ENCODE assay signal across 8 cellular contexts in the genomic region with DNA sequence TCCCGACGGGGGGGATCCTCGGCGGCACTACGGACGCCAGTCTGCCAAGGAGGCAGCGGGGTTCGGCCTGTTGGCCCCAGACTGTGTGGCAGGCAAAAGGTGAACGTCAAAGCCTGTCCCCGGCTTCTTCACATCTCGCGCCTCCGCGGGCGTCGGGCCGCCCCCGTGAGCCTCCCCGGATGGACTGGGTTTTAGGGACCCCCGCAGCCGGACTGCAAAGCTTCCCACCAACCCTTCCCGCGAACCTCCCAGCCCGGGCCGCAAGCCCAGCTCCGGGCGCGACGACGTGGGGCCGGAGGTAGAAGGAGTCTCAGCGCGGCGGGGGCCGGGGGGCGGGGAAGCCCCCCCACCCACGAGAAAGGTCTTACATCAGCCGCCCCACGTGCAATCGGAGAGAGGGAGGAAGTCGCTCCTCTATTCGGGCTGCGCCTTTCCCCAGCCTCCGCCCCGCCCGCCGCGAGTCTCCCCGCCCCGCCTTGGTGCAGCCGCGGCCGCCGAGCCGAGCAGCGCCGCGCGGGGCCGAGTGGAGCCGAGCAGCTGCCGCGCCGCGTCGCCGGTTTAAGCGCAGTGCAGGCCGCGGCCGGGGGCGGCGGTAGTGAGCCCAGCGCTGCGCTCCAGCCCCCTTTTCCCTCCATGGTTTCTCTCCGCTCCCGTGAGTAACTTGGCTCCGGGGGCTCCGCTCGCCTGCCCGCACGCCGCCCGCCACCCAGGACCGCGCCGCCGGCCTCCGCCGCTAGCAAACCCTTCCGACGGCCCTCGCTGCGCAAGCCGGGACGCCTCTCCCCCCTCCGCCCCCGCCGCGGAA. TPM values are rescaled to one million over a fixed set of nuclear protein-coding genes. Genes with fewer than 3 reads are reported as not detected.
DNase-seq lines count a peak whose midpoint lies in the region; ATAC-seq and TF ChIP-seq lines count a peak whose summit lies in the region.

Gene ANP32B, plus strand, starts transcription at position 623 of the 805 bp plus-strand sequence. CDS start 215 bp downstream, outside the sequence.

- H3K4me3 ChIP-seq in right atrium auricular region (peak within 1 kb of the TSS; percentile 93 to 94), uterus (peak within 1 kb of the TSS; percentile 54 to 64)

- H3K27me3 ChIP-seq in right atrium auricular region (no peaks in the 10 kb centered on the region), uterus (no peaks in the 10 kb centered on the region)

- H3K4me1 ChIP-seq in right atrium auricular region: peaks cover 0 to 46% of the 10 kb centered on the region in 2 donors
- no peaks in the 10 kb centered on the region for H3K4me1 ChIP-seq in uterus

- DNase-seq in NCI-H146 treated with DMSO at 0.1 percent for 48 hours (lab: John Stamatoyannopoulos, UW; ENCODE audit: unreplicated experiment) (peak; percentile 54), T-helper 2 cell (peak; percentile 89 to 96 (median 91)), right atrium auricular region (ENCODE audit: low spot score) (peak; percentile 87), putamen (ENCODE audit: low spot score) (peak; percentile 93), uterus (peak; percentile 91 to 94)

- TF ChIP-seq POLR2A in GM15510 (IDR thresholded peaks at IDR 0.05; ENCODE audit: borderline replicate concordance, extremely low read depth, insufficient read length) (peak; percentile 56), uterus (IDR thresholded peaks at IDR 0.05) (peak; percentile 50 to 65)

- ATAC-seq in HG02840 (IDR thresholded peaks at IDR 0.05; ENCODE audit: low FRiP score, unreplicated experiment): peak; percentile 62

- H3K36me3 ChIP-seq in right atrium auricular region (no peaks in the 10 kb centered on the region), uterus (no peaks in the 10 kb centered on the region)

- H3K27ac ChIP-seq in angular gyrus (ENCODE audit: low read depth, low read length) (peak within 1 kb of the TSS; percentile 95), right atrium auricular region (peak within 1 kb of the TSS; percentile 98 to 99), uterus (peak within 1 kb of the TSS; percentile 96 to 98)

- intact Hi-C loops in uterus (cut with DNase I; ENCODE audit: low total_unique reads): loop anchor here (5.0 kb wide), 1 partner anchor 74 kb away; the partner anchor contains the start of gene NANS

- TF ChIP-seq CTCF in right atrium auricular region (IDR thresholded peaks at IDR 0.05) (peak; percentile 92 to 98), uterus (IDR thresholded peaks at IDR 0.05) (peak; percentile 46 to 97 (median 94))

- H3K9me3 ChIP-seq in right atrium auricular region (no peaks in the 10 kb centered on the region), uterus (no peaks in the 10 kb centered on the region)

RNA-seq across cellular contexts. Expression of gene ANP32B, which starts in this region (rescaled TPM):
- total RNA-seq in right atrium auricular region (10 to 100 TPM; 19.5 to 26.8 TPM), uterus (100 to 1,000 TPM in 1 of 4 donors, 10 to 100 TPM in 2, 1 to 10 TPM in 1; 9.3 to 162 (median 40.4) TPM)

Comparison
In these comparisons a context has a peak if more than half of its experiments do, and no peak if none do; other contexts are left out.
1. Peak in every context shown above with its lines: DNase-seq, ATAC-seq, H3K4me3 ChIP-seq and H3K27ac ChIP-seq.